ENCODE assay signal across 12 cellular contexts in genomic region chr5:139653616-139654015, GRCh38. TPM values are rescaled to one million over a fixed set of nuclear protein-coding genes. Genes with fewer than 3 reads are reported as not detected.
DNase-seq lines count a peak whose midpoint lies in the region; ATAC-seq and TF ChIP-seq lines count a peak whose summit lies in the region.
"Had no signal": no experiment of that assay in that cellular context is flagged by ENCODE, and none has a peak within 500 bp of the region (broad histone marks: within the 10 kb centered on the region; RNA-seq: fewer than 3 reads in every experiment).

No MANE protein-coding gene starts in this region.

- peak overlapping the region; percentile 6 for H3K4me3 ChIP-seq in GM12864 (ENCODE audit: low read depth, low read length)
- H3K4me3 ChIP-seq in WERI-Rb-1 (ENCODE audit: low read depth, low read length) = no peak overlapping the region
- peak overlapping the region; percentile 8 for H3K4me3 ChIP-seq in iPS-15b (ENCODE audit: low read depth, low read length)
- no peak overlapping the region for H3K4me3 ChIP-seq in skin epidermis

- H3K9ac ChIP-seq in iPS-15b (ENCODE audit: low read depth, low read length) = no peak overlapping the region

- H3K9me3 ChIP-seq in WERI-Rb-1 (ENCODE audit: severe bottlenecking) (no peaks in the 10 kb centered on the region), iPS-15b (ENCODE audit: control insufficient read depth, insufficient read depth, low read length) (no peaks in the 10 kb centered on the region)

- H3K9me3 Mint-ChIP-seq in activated T-helper 17 cell treated with anti-CD3 and anti-CD28 coated beads, Interleukin-2, amount 50 U/mL, for 72 hours = no peaks in the 10 kb centered on the region

- no peak overlapping the region for H3K4me3 Mint-ChIP-seq in activated T-helper 17 cell treated with anti-CD3 and anti-CD28 coated beads, Interleukin-2, amount 50 U/mL, for 72 hours

- peaks cover 24% of the 10 kb centered on the region for H3K27me3 Mint-ChIP-seq in activated T-helper 17 cell treated with anti-CD3 and anti-CD28 coated beads, Interleukin-2, amount 50 U/mL, for 72 hours

- no peaks in the 10 kb centered on the region for H3K27me3 ChIP-seq in WERI-Rb-1 (ENCODE audit: insufficient read depth, low read depth, severe bottlenecking)
- H3K27me3 ChIP-seq in iPS-15b (ENCODE audit: control insufficient read depth, insufficient read depth, low read length) = no peaks in the 10 kb centered on the region

- DNase-seq in GM12864 (ENCODE audit: low read depth) (no peak), WERI-Rb-1 (peak; percentile 72), DMS79 (lab: John Stamatoyannopoulos, UW) (no peak), kidney tubule cell (ENCODE audit: low spot score) (no peak)
- DNase-seq: activated CD8-positive, alpha-beta memory T cell treated with anti-CD3 and anti-CD28 coated beads, Interleukin-2, amount 50 U/mL, for 4 hours; occipital lobe; SHP77 treated with DMSO at 0.1 percent for 48 hours; stimulated activated naive CD8-positive, alpha-beta T cell treated with anti-CD3 and anti-CD28 coated beads, Interleukin-15, Interleukin-2, amounts not matched to agents 100 U/mL and 50 U/mL, for 24 hours had no signal

- TF ChIP-seq CTCF in GM12864 (IDR thresholded peaks at IDR 0.05; ENCODE audit: low read depth, low read length, missing control alignments) = no peak
- TF ChIP-seq CTCF in WERI-Rb-1 (IDR thresholded peaks at IDR 0.05; ENCODE audit: low read depth, low read length) = no peak

- H3K4me1 ChIP-seq in iPS-15b (ENCODE audit: control insufficient read depth, insufficient read depth, low read length) = peaks cover 33% of the 10 kb centered on the region

- H3K27ac Mint-ChIP-seq in activated T-helper 17 cell treated with anti-CD3 and anti-CD28 coated beads, Interleukin-2, amount 50 U/mL, for 72 hours = no peak overlapping the region

- peaks cover 13% of the 10 kb centered on the region for H3K4me1 Mint-ChIP-seq in activated T-helper 17 cell treated with anti-CD3 and anti-CD28 coated beads, Interleukin-2, amount 50 U/mL, for 72 hours

- peaks cover 5% of the 10 kb centered on the region for H3K36me3 Mint-ChIP-seq in activated T-helper 17 cell treated with anti-CD3 and anti-CD28 coated beads, Interleukin-2, amount 50 U/mL, for 72 hours (ENCODE audit: low read depth)

- H3K36me3 ChIP-seq in WERI-Rb-1 = peaks cover 38% of the 10 kb centered on the region
- no peaks in the 10 kb centered on the region for H3K36me3 ChIP-seq in iPS-15b (ENCODE audit: control insufficient read depth, insufficient read depth, low read length)

- H3K27ac ChIP-seq in WERI-Rb-1 (peak overlapping the region; percentile 60), skin epidermis (peak overlapping the region in 18 of 21 experiments; percentile 33 to 94 (median 84))

- ATAC-seq in GM18498 (IDR thresholded peaks at IDR 0.05; ENCODE audit: unreplicated experiment) = no peak
- ATAC-seq in activated T-helper 17 cell treated with anti-CD3 and anti-CD28 coated beads, Interleukin-2, amount 50 U/mL, for 72 hours (replicated peaks) = no peak

RNA-seq across cellular contexts. Expression of gene CXXC5, which starts 5.5 kb away (rescaled TPM):
- 1 to 10 TPM in 1 of 2 donors, under 1 TPM in 1; 0.89 to 2.7 TPM for total RNA-seq in activated T-helper 17 cell treated with anti-CD3 and anti-CD28 coated beads, Interleukin-2, amount 50 U/mL, for 72 hours

Comparison
In these comparisons a context has a peak if more than half of its experiments do, and no peak if none do; other contexts are left out.
1. H3K4me3 ChIP-seq: peak in GM12864 (single experiment) and iPS-15b (single experiment); none in WERI-Rb-1 (single experiment) and skin epidermis (0 of 7).